Comparison of ENCODE assay signal across 20 cellular contexts in genomic region chr2:128057334-128057733, GRCh38. TPM values are rescaled to one million over a fixed set of nuclear protein-coding genes. Genes with fewer than 3 reads are reported as not detected.
A peak's percentile ranks its signal among the peaks of the same experiment; 100 is the strongest.
DNase-seq lines count a peak whose midpoint lies in the region; ATAC-seq and TF ChIP-seq lines count a peak whose summit lies in the region.
"Had no signal": no experiment of that assay in that cellular context is flagged by ENCODE, and none has a peak within 500 bp of the region (broad histone marks: within the 10 kb centered on the region; RNA-seq: fewer than 3 reads in every experiment).

No MANE protein-coding gene starts in this region.

- H3K27me3 Mint-ChIP-seq in WTC11 (ENCODE audit: low read depth): no peaks in the 10 kb centered on the region; the same call in none of the 2 replicates

- intact Hi-C loops in Right ventricle myocardium inferior (cut with DNase I): no loop called here

- H3K4me3 Mint-ChIP-seq in WTC11: no peak overlapping the region
- H3K4me3 Mint-ChIP-seq: B cell; CD4-positive, alpha-beta T cell; CD8-positive, alpha-beta memory T cell had no signal

- POLR2A ChIA-PET in WTC11 (lab: Charles Lee): no interaction called here

- TF ChIP-seq CTCF in right atrium auricular region (IDR thresholded peaks at IDR 0.05) (no peak), WTC11 (IDR thresholded peaks at IDR 0.05) (no peak)

- H3K4me3 ChIP-seq in right atrium auricular region: no peak overlapping the region
- H3K4me3 ChIP-seq: A549; BLaER1 treated with 17β-estradiol and CSF1 and Interleukin-3, amounts not matched to agents 10 nM and 100 nM had no signal

- H3K27ac Mint-ChIP-seq in WTC11: no peak overlapping the region
- H3K27ac Mint-ChIP-seq: B cell; CD4-positive, alpha-beta T cell; CD8-positive, alpha-beta memory T cell had no signal

- no peaks in the 10 kb centered on the region for H3K9me3 ChIP-seq in right atrium auricular region
- H3K9me3 ChIP-seq: Caco-2 had no signal

- H3K36me3 Mint-ChIP-seq in WTC11: no peaks in the 10 kb centered on the region
- H3K36me3 Mint-ChIP-seq: CD8-positive, alpha-beta memory T cell had no signal

- no peaks in the 10 kb centered on the region for H3K4me1 ChIP-seq in right atrium auricular region
- H3K4me1 ChIP-seq: A549; BLaER1 treated with 17β-estradiol and CSF1 and Interleukin-3, amounts not matched to agents 10 nM and 100 nM; Caco-2 had no signal

- no peaks in the 10 kb centered on the region for H3K36me3 ChIP-seq in right atrium auricular region
- H3K36me3 ChIP-seq: BLaER1 treated with 17β-estradiol and CSF1 and Interleukin-3, amounts not matched to agents 10 nM and 100 nM had no signal

- DNase-seq in Right ventricle myocardium inferior (ENCODE audit: missing footprints): peak; percentile 11
- no peak for DNase-seq in right atrium auricular region (ENCODE audit: low spot score)
- peak; percentile 16 for DNase-seq in COLO829 (ENCODE audit: low spot score)
- DNase-seq in WTC11 (ENCODE audit: low spot score): no peak
- DNase-seq in islet precursor cell: peak; percentile 8
- DNase-seq in NCI-H2107 (lab: John Stamatoyannopoulos, UW): no peak
- no peak for DNase-seq in stimulated activated CD8-positive, alpha-beta memory T cell treated with anti-CD3 and anti-CD28 coated beads, Interleukin-4, amount 100 ng/mL, for 48 hours
- DNase-seq in nucleus accumbens (lab: John Stamatoyannopoulos, UW): no peak
- DNase-seq: AML-193; Caco-2; Calu3; CD4-positive, alpha-beta T cell; CD8-positive, alpha-beta memory T cell; DMS79 treated with DMSO at 0.1 percent for 48 hours; GF-D8 had no signal

- ATAC-seq in Right ventricle myocardium inferior (no peak), WTC11 (no peak)
- ATAC-seq: A549 had no signal

- no peaks in the 10 kb centered on the region for H3K4me1 Mint-ChIP-seq in WTC11
- H3K4me1 Mint-ChIP-seq: B cell; CD8-positive, alpha-beta memory T cell had no signal

- no peak overlapping the region for H3K27ac ChIP-seq in right atrium auricular region
- H3K27ac ChIP-seq: 22Rv1; A549; BLaER1 treated with 17β-estradiol and CSF1 and Interleukin-3, amounts not matched to agents 10 nM and 100 nM; C4-2B had no signal

- H3K27me3 ChIP-seq in right atrium auricular region: no peaks in the 10 kb centered on the region
- H3K27me3 ChIP-seq: BLaER1 treated with 17β-estradiol and CSF1 and Interleukin-3, amounts not matched to agents 10 nM and 100 nM had no signal

- CTCF ChIA-PET in WTC11 (lab: Charles Lee): interaction anchor here (0.6 kb wide), 2 partner anchors 130 to 466 kb away, joined by 3 read pairs; no protein-coding TSS in a partner anchor

- peaks cover 5% of the 10 kb centered on the region for H3K9me3 Mint-ChIP-seq in WTC11
- H3K9me3 Mint-ChIP-seq: CD4-positive, alpha-beta T cell; CD8-positive, alpha-beta memory T cell had no signal

TF ChIP-seq in WTC11, 78 proteins besides CTCF, POLR2A, EP300 and RAD21:
- peak; percentile 59; the same call in 1 of the 2 replicates for TF ChIP-seq GABPB1 (CRISPR knock-in tag; IDR thresholded peaks at IDR 0.05)
- TF ChIP-seq CBFB (CRISPR knock-in tag; IDR thresholded peaks at IDR 0.05; ENCODE audit: low read depth): no peak

RNA-seq across cellular contexts. Expression of gene SAP130, which starts 29.5 kb away (rescaled TPM):
- total RNA-seq in Right ventricle myocardium inferior (13.9 TPM), right atrium auricular region (1 to 10 TPM; 7.4 to 8.9 TPM), WTC11 (2021) (41.3 to 47.9 TPM (median 45.6 TPM) in 3 replicates)

RNA-seq across cellular contexts. Expression of gene UGGT1, which starts 33.7 kb away (rescaled TPM):
- total RNA-seq in Right ventricle myocardium inferior (24.3 TPM), right atrium auricular region (10 to 100 TPM; 33.5 to 47.2 TPM), WTC11 (2021) (43.3 to 57.9 TPM (median 50.1 TPM) in 3 replicates)

Comparison
In these comparisons a context has a peak if more than half of its experiments do, and no peak if none do; other contexts are left out.
1. DNase-seq: peak in Right ventricle myocardium inferior (single experiment), COLO829 (single experiment) and islet precursor cell (single experiment); none in right atrium auricular region (single experiment), WTC11 (single experiment), NCI-H2107 (single experiment), stimulated activated CD8-positive, alpha-beta memory T cell treated with anti-CD3 and anti-CD28 coated beads, Interleukin-4, amount 100 ng/mL, for 48 hours (single experiment) and nucleus accumbens (0 of 56).